16 cellular contexts compared by ENCODE assay signal in genomic region chrX:20063716-20064351, GRCh38. TPM values are rescaled to one million over a fixed set of nuclear protein-coding genes. Genes with fewer than 3 reads are reported as not detected.
A peak's percentile ranks its signal among the peaks of the same experiment; 100 is the strongest.
DNase-seq lines count a peak whose midpoint lies in the region; ATAC-seq and TF ChIP-seq lines count a peak whose summit lies in the region.
"Had no signal": no experiment of that assay in that cellular context is flagged by ENCODE, and none has a peak within 500 bp of the region (broad histone marks: within the 10 kb centered on the region; RNA-seq: fewer than 3 reads in every experiment).

No MANE protein-coding gene starts in this region.

- H3K9me3 ChIP-seq in OCI-LY7 (ENCODE audit: low read length) (no peaks in the 10 kb centered on the region), T-helper 17 cell (ENCODE audit: control insufficient read depth, low read length, poor library complexity, severe bottlenecking) (no peaks in the 10 kb centered on the region)
- H3K9me3 ChIP-seq: Peyer's patch, thyroid gland had no signal

- H2AFZ ChIP-seq in OCI-LY7 (ENCODE audit: low read length): no peak overlapping the region

- no peak overlapping the region for H3K27ac ChIP-seq in OCI-LY7 (ENCODE audit: low read depth, low read length, poor library complexity, severe bottlenecking)
- H3K27ac ChIP-seq: dorsolateral prefrontal cortex, Peyer's patch, thyroid gland, VCaP had no signal

- H3K4me2 ChIP-seq in OCI-LY7 (ENCODE audit: low read length): no peak overlapping the region

- H3K36me3 Mint-ChIP-seq in T-helper 17 cell (ENCODE audit: low read depth): no peaks in the 10 kb centered on the region

- H3K27ac Mint-ChIP-seq in T-helper 17 cell: no peak overlapping the region
- H3K27ac Mint-ChIP-seq: nephron progenitor cell had no signal

- intact Hi-C loops in OCI-LY7 (cut with micrococcal nuclease; ENCODE audit: unreplicated experiment) (loop anchor here (2.0 to 10.0 kb wide), 3 partner anchors 73 to 692 kb away; partner anchors contain the start of gene BCLAF3), left colon (cut with DNase I, micrococcal nuclease) (no loop called here)

- H4K20me1 ChIP-seq in OCI-LY7 (ENCODE audit: insufficient read depth, low read length): no peaks in the 10 kb centered on the region

- no peaks in the 10 kb centered on the region for H3K79me2 ChIP-seq in OCI-LY7 (ENCODE audit: insufficient read depth, low read depth, low read length)

- H3K27me3 Mint-ChIP-seq in T-helper 17 cell: no peaks in the 10 kb centered on the region

- H3K4me3 ChIP-seq in AG09309 (ENCODE audit: control insufficient read depth, low read depth, low read length) (no peak overlapping the region), OCI-LY7 (ENCODE audit: low read depth, low read length, poor library complexity, severe bottlenecking) (no peak overlapping the region), fibroblast of the aortic adventitia (ENCODE audit: low read depth, low read length) (no peak overlapping the region)
- H3K4me3 ChIP-seq: dorsolateral prefrontal cortex, Peyer's patch, thyroid gland had no signal

- H3K4me1 Mint-ChIP-seq in T-helper 17 cell: peaks cover 2% of the 10 kb centered on the region

- ATAC-seq in T-helper 17 cell: no peak
- no peak for ATAC-seq in left colon
- no peak for ATAC-seq in HG03139 (IDR thresholded peaks at IDR 0.05; ENCODE audit: unreplicated experiment)

- DNase-seq in AG09309 (ENCODE audit: low read depth): no peak
- DNase-seq in GM10266 (ENCODE audit: extremely low spot score): no peak
- DNase-seq in OCI-LY7 (ENCODE audit: low spot score): peak; percentile 18
- no peak for DNase-seq in fibroblast of the aortic adventitia (ENCODE audit: low read depth)
- DNase-seq in T-helper 17 cell: no peak
- no peak for DNase-seq in DMS153 treated with DMSO at 0.1 percent for 48 hours (lab: John Stamatoyannopoulos, UW; ENCODE audit: unreplicated experiment)
- no peak for DNase-seq in left colon
- DNase-seq: activated naive CD4-positive, alpha-beta T cell; DMS79 treated with DMSO at 0.1 percent for 48 hours; dorsolateral prefrontal cortex; NCI-H187 treated with DMSO at 0.1 percent for 48 hours; nephron progenitor cell; Peyer's patch; thyroid gland had no signal

- CTCF ChIA-PET in OCI-LY7 (lab: Charles Lee; ENCODE audit: unreplicated experiment): no interaction called here

- BruUV-seq in OCI-LY7 (replicated peaks; lab: Mats Ljungman, UMichigan): no TSS peak

- no peaks in the 10 kb centered on the region for H3K9me2 ChIP-seq in OCI-LY7 (ENCODE audit: insufficient read depth, low read length)

- TF ChIP-seq CTCF in AG09309 (IDR thresholded peaks at IDR 0.05; ENCODE audit: control insufficient read depth, insufficient read depth, low read depth, low read length, missing control alignments): peak; percentile 27
- TF ChIP-seq CTCF in GM10266 (IDR thresholded peaks at IDR 0.05; ENCODE audit: control insufficient read depth, insufficient read depth, low read depth, missing control alignments): peak; percentile 16
- peak; percentile 62 for TF ChIP-seq CTCF in OCI-LY7 (conservative IDR thresholded peaks at IDR 0.05; ENCODE audit: low read length)
- peak; percentile 41 for TF ChIP-seq CTCF in fibroblast of the aortic adventitia (IDR thresholded peaks at IDR 0.05; ENCODE audit: insufficient read depth, low read length)

- no peak overlapping the region for H3K4me3 Mint-ChIP-seq in T-helper 17 cell
- H3K4me3 Mint-ChIP-seq: nephron progenitor cell had no signal

- H3K36me3 ChIP-seq in OCI-LY7 (ENCODE audit: insufficient read depth, low read length): no peaks in the 10 kb centered on the region
- H3K36me3 ChIP-seq: Peyer's patch, thyroid gland had no signal

- peaks cover 36% of the 10 kb centered on the region for H3K4me1 ChIP-seq in OCI-LY7 (ENCODE audit: insufficient read depth, low read length, poor library complexity, severe bottlenecking)

- POLR2A ChIA-PET in OCI-LY7 (lab: Charles Lee): no interaction called here

RNA-seq across cellular contexts. Expression of gene MAP7D2, which starts 52.9 kb away (rescaled TPM):
- not detected in 2 replicates for total RNA-seq in OCI-LY7 (2014; rRNA removed; shearing (Covaris generic))
- total RNA-seq in OCI-LY7 (2022) (0.13 TPM in 1 of 2 replicates, not detected in the other), fibroblast of the aortic adventitia (ENCODE audit: low replicate concordance) (0.18 and 1.2 TPM in 2 replicates), T-helper 17 cell (under 1 TPM in 1 of 2 donors, not detected in 1; 0.08 TPM), left colon (1 to 10 TPM; 1.4 to 1.6 TPM)
